8 cellular contexts compared by ENCODE assay signal in the genomic region with DNA sequence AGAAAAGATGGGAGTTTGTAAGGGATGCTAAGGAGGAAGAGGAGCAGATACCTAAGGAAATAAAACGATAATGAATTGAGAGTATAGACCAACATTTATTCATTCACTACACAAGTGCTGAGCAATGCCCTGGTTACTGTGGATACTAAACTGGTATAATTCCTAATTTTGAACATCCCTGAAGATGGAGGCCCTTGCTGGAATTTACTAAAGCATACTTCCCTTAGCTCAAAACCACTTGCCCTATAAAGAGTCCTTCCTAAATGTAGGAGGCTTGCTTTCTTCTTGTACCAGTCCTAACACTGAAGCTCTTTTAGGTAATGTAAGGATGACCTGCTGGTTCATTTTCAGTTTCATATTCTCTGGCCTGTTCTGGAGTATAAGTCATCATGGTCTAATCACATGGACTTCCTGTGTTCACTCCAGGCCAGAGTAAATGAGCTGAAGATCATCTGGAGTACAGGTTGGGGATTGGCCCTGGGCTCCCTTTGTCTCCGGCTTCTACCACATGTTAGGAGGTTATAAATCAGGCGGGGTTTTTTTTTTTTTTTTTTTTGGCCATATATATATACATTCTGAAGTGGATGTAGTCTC.
A peak's percentile ranks its signal among the peaks of the same experiment; 100 is the strongest.
DNase-seq lines count a peak whose midpoint lies in the region; ATAC-seq and TF ChIP-seq lines count a peak whose summit lies in the region.
"Had no signal": no experiment of that assay in that cellular context is flagged by ENCODE, and none has a peak within 500 bp of the region (broad histone marks: within the 10 kb centered on the region; RNA-seq: fewer than 3 reads in every experiment).

No MANE protein-coding gene starts in this region.

- H4K20me1 ChIP-seq in MM.1S (ENCODE audit: insufficient read depth, low read length): no peaks in the 10 kb centered on the region

- peak overlapping the region; percentile 14 for H3K4me3 ChIP-seq in MM.1S (ENCODE audit: low read length)

- H3K9me2 ChIP-seq in MM.1S (replicated peaks; ENCODE audit: insufficient read depth, low read length): no peaks in the 10 kb centered on the region

- peaks cover 26% of the 10 kb centered on the region for H3K4me1 Mint-ChIP-seq in memory B cell

- peak overlapping the region; percentile 71 for H3K27ac ChIP-seq in MM.1S (ENCODE audit: low read length)

- H3K36me3 ChIP-seq in MM.1S (replicated peaks; ENCODE audit: insufficient read depth, low read length): no peaks in the 10 kb centered on the region

- peak; percentile 72 for ATAC-seq in GM18867 (IDR thresholded peaks at IDR 0.05; ENCODE audit: unreplicated experiment)
- peak; percentile 85 for ATAC-seq in GM21737 (IDR thresholded peaks at IDR 0.05; ENCODE audit: unreplicated experiment)
- peak; percentile 65 for ATAC-seq in memory B cell (ENCODE audit: low read depth)

- TF ChIP-seq CTCF in MM.1S (IDR thresholded peaks at IDR 0.05; ENCODE audit: low read length): no peak

- H3K79me2 ChIP-seq in MM.1S (ENCODE audit: low read length): no peaks in the 10 kb centered on the region

- H3K27me3 ChIP-seq in MM.1S (replicated peaks; ENCODE audit: insufficient read depth, low read length): no peaks in the 10 kb centered on the region

- peaks cover 8% of the 10 kb centered on the region; the same call in 1 of the 2 replicates for H3F3A ChIP-seq in MM.1S (ENCODE audit: insufficient read depth, low read length)

- peak overlapping the region; percentile 14; the same call in 1 of the 2 replicates for H3K9ac ChIP-seq in MM.1S (ENCODE audit: low read length)

- H3K9me3 Mint-ChIP-seq in memory B cell: no peaks in the 10 kb centered on the region
- H3K9me3 Mint-ChIP-seq: activated T-helper 2 cell treated with anti-CD3 and anti-CD28 coated beads, Interferon-gamma antibody, Interleukin-2, Interleukin-4, amounts not matched to agents 10 μg/mL and 5 μg/mL and 100 μg/mL, durations not matched to agents 14 hours and 24 hours and 36 hours had no signal

- H3K9me3 ChIP-seq in MM.1S (replicated peaks; ENCODE audit: insufficient read depth, low read length): no peaks in the 10 kb centered on the region

- H3K27ac Mint-ChIP-seq in memory B cell: no peak overlapping the region
- H3K27ac Mint-ChIP-seq: activated T-helper 2 cell treated with anti-CD3 and anti-CD28 coated beads, Interferon-gamma antibody, Interleukin-2, Interleukin-4, amounts not matched to agents 10 μg/mL and 5 μg/mL and 100 μg/mL, durations not matched to agents 14 hours and 24 hours and 36 hours had no signal

- H3K36me3 Mint-ChIP-seq in memory B cell: no peaks in the 10 kb centered on the region

- DNase-seq in MM.1S: peak; percentile 94
- DNase-seq in memory B cell (ENCODE audit: low spot score in 2 of 2): no peak
- DNase-seq in NK-92 treated with Interleukin-12 subunit alpha and Interleukin-12 subunit beta, amount 100 ng/mL, for 24 hours (lab: John Stamatoyannopoulos, UW): no peak
- DNase-seq in NCI-H1436 treated with DMSO at 0.1 percent for 48 hours (lab: John Stamatoyannopoulos, UW): no peak
- DNase-seq in iPS-NIHi7 (ENCODE audit: extremely low spot score): no peak

- H2AFZ ChIP-seq in MM.1S (ENCODE audit: low read length): peak overlapping the region; percentile 24

- H3K4me2 ChIP-seq in MM.1S (ENCODE audit: low read depth, low read length): peak overlapping the region; percentile 63

- no peaks in the 10 kb centered on the region for H3K27me3 Mint-ChIP-seq in memory B cell

- no peak overlapping the region for H3K4me3 Mint-ChIP-seq in memory B cell

- H3K4me1 ChIP-seq in MM.1S (ENCODE audit: low read length): peaks cover 40% of the 10 kb centered on the region
